In the genomic region with DNA sequence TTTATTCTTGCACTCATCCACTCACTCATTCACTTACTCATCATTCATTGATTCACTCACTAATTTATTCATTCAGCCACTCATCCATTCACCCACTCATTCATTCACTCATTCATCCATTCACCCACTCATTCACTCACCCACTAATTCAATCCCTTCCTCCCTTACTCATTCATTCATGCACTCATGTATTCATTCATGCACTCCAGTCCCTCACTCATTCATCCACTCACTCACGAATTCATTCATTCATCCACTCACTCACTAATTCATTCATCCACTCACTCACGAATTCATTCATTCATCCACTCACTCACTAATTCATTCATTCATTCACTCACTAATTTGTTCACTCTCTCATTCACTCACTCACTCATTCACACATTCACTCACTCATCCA, we compare ENCODE assay signal across 22 cellular contexts. TPM values are rescaled to one million over a fixed set of nuclear protein-coding genes. Genes with fewer than 3 reads are reported as not detected.
A peak's percentile ranks its signal among the peaks of the same experiment; 100 is the strongest.
DNase-seq lines count a peak whose midpoint lies in the region; ATAC-seq, FAIRE-seq and TF ChIP-seq lines count a peak whose summit lies in the region.
"Had no signal": no experiment of that assay in that cellular context is flagged by ENCODE, and none has a peak within 500 bp of the region (broad histone marks: within the 10 kb centered on the region; RNA-seq: fewer than 3 reads in every experiment).

No MANE protein-coding gene starts in this region.

- H3K4me3 Mint-ChIP-seq in activated T-helper 1 cell treated with anti-CD3 and anti-CD28 coated beads, Interleukin-12 subunit alpha, Interleukin-12 subunit beta, Interleukin-2, Interleukin-4 antibody, amounts not matched to agents 30 ng/mL and 10 ng/mL and 1 ng/mL, durations not matched to agents 14 hours and 24 hours and 36 hours = peak overlapping the region; percentile 2
- H3K4me3 Mint-ChIP-seq: CD4-positive, CD25-positive, alpha-beta regulatory T cell; CD8-positive, alpha-beta T cell; GM23338; H9; HFFc6 had no signal

- POLR2A ChIA-PET in K562 (lab: Yijun Ruan, JAX) (no interaction called here), PC-9 (lab: Charles Lee; ENCODE audit: unreplicated experiment) (no interaction called here)

- H3K4me3 ChIP-seq in BLaER1 treated with 17β-estradiol and CSF1 and Interleukin-3, amounts not matched to agents 10 nM and 100 nM = no peak overlapping the region
- H3K4me3 ChIP-seq in K562 (no peak overlapping the region), PC-9 (no peak overlapping the region)
- H3K4me3 ChIP-seq: GM23338 had no signal

- H3K27ac Mint-ChIP-seq in activated T-helper 1 cell treated with anti-CD3 and anti-CD28 coated beads, Interleukin-12 subunit alpha, Interleukin-12 subunit beta, Interleukin-2, Interleukin-4 antibody, amounts not matched to agents 30 ng/mL and 10 ng/mL and 1 ng/mL, durations not matched to agents 14 hours and 24 hours and 36 hours = peak overlapping the region; percentile 0
- H3K27ac Mint-ChIP-seq: CD4-positive, CD25-positive, alpha-beta regulatory T cell; CD8-positive, alpha-beta T cell; GM23338; HFFc6 had no signal

- peaks cover 26% of the 10 kb centered on the region for H3K9me3 Mint-ChIP-seq in activated T-helper 1 cell treated with anti-CD3 and anti-CD28 coated beads, Interleukin-12 subunit alpha, Interleukin-12 subunit beta, Interleukin-2, Interleukin-4 antibody, amounts not matched to agents 30 ng/mL and 10 ng/mL and 1 ng/mL, durations not matched to agents 14 hours and 24 hours and 36 hours
- H3K9me3 Mint-ChIP-seq: CD8-positive, alpha-beta T cell had no signal

- no peaks in the 10 kb centered on the region for H3F3A ChIP-seq in PC-9 (ENCODE audit: insufficient read depth, low read depth)

- H3K4me2 ChIP-seq in BLaER1 treated with 17β-estradiol and CSF1 and Interleukin-3, amounts not matched to agents 10 nM and 100 nM = peak overlapping the region in 9 of 11 experiments; percentile 12 to 79 (median 69); a peak in 12 of 22 replicates
- H3K4me2 ChIP-seq in K562 (ENCODE audit: insufficient read depth, low read length) = no peak overlapping the region
- H3K4me2 ChIP-seq in PC-9 = no peak overlapping the region
- H3K4me2 ChIP-seq: GM23338 had no signal

- no peak for ATAC-seq in K562
- ATAC-seq: CD8-positive, alpha-beta T cell; GM23338; HCT116 had no signal

- TF ChIP-seq CTCF in K562 (IDR thresholded peaks at IDR 0.05 in 2 of 3, conservative IDR thresholded peaks at IDR 0.05 in 1 of 3; ENCODE audit: insufficient read depth in 2 of 3, low read depth in 1 of 3, low read length in 3 of 3) = no peak
- TF ChIP-seq CTCF in PC-9 (conservative IDR thresholded peaks at IDR 0.05) = no peak

- no peaks in the 10 kb centered on the region for H3K27me3 ChIP-seq in BLaER1 treated with 17β-estradiol and CSF1 and Interleukin-3, amounts not matched to agents 10 nM and 100 nM
- H3K27me3 ChIP-seq in K562 (ENCODE audit: control insufficient read depth in 2 of 2, insufficient read depth in 2 of 2, low read length in 2 of 2) (no peaks in the 10 kb centered on the region), PC-9 (ENCODE audit: insufficient read depth, low read depth) (peaks cover 5% of the 10 kb centered on the region; the same call in 1 of the 2 replicates)

- in situ Hi-C loops in K562 (cut with MboI) = no loop called here

- H3K27me3 Mint-ChIP-seq in activated T-helper 1 cell treated with anti-CD3 and anti-CD28 coated beads, Interleukin-12 subunit alpha, Interleukin-12 subunit beta, Interleukin-2, Interleukin-4 antibody, amounts not matched to agents 30 ng/mL and 10 ng/mL and 1 ng/mL, durations not matched to agents 14 hours and 24 hours and 36 hours (ENCODE audit: insufficient read depth) = peaks cover 7% of the 10 kb centered on the region

- H3K9me1 ChIP-seq in K562 (ENCODE audit: control insufficient read depth, insufficient read depth, low read length) = no peaks in the 10 kb centered on the region

- no peak for TF ChIP-seq RAD21 in K562 (CRISPR knock-in tag; conservative IDR thresholded peaks at IDR 0.05 in 1 of 2, IDR thresholded peaks at IDR 0.05 in 1 of 2)

- H3K79me2 ChIP-seq in K562 (ENCODE audit: control insufficient read depth, insufficient read depth, low read length) (no peaks in the 10 kb centered on the region), PC-9 (ENCODE audit: low read depth) (no peaks in the 10 kb centered on the region)

- TF ChIP-seq POLR2A in GM12891 (IDR thresholded peaks at IDR 0.05; ENCODE audit: low read depth, low read length) = no peak
- TF ChIP-seq POLR2A in K562 (conservative IDR thresholded peaks at IDR 0.05) = no peak

- intact Hi-C loops in activated T-helper 1 cell treated with anti-CD3 and anti-CD28 coated beads, Interleukin-12 subunit alpha, Interleukin-12 subunit beta, Interleukin-2, Interleukin-4 antibody, amounts not matched to agents 30 ng/mL and 10 ng/mL and 1 ng/mL, durations not matched to agents 14 hours and 24 hours and 36 hours (cut with micrococcal nuclease) = no loop called here
- intact Hi-C loops in K562 (cut with micrococcal nuclease) (no loop called here), PC-9 (cut with micrococcal nuclease; ENCODE audit: unreplicated experiment) (no loop called here)

- FAIRE-seq in GM12891 (lab: Jason Lieb, UNC) (peak; percentile 60), K562 (lab: Jason Lieb, UNC) (no peak)
- FAIRE-seq: G401.6, GM18507 had no signal

- H3K36me3 Mint-ChIP-seq in activated T-helper 1 cell treated with anti-CD3 and anti-CD28 coated beads, Interleukin-12 subunit alpha, Interleukin-12 subunit beta, Interleukin-2, Interleukin-4 antibody, amounts not matched to agents 30 ng/mL and 10 ng/mL and 1 ng/mL, durations not matched to agents 14 hours and 24 hours and 36 hours (ENCODE audit: low read depth) = peaks cover 2% of the 10 kb centered on the region
- H3K36me3 Mint-ChIP-seq: CD4-positive, CD25-positive, alpha-beta regulatory T cell; CD8-positive, alpha-beta T cell had no signal

- peaks cover 12 to 56% (median 31%) of the 10 kb centered on the region in 10 experiments for H3K4me1 ChIP-seq in BLaER1 treated with 17β-estradiol and CSF1 and Interleukin-3, amounts not matched to agents 10 nM and 100 nM
- H3K4me1 ChIP-seq in K562 (replicated peaks in 1 of 2; ENCODE audit: control insufficient read depth in 2 of 2, insufficient read depth in 2 of 2, low read length in 2 of 2) = peaks cover 0 to 7% of the 10 kb centered on the region in 2 experiments; a peak in 3 of 5 replicates
- H3K4me1 ChIP-seq in PC-9 (replicated peaks; ENCODE audit: insufficient read depth) = no peaks in the 10 kb centered on the region
- H3K4me1 ChIP-seq: Caco-2 had no signal

- DNase-seq in GM12891 (ENCODE audit: insufficient read length, low spot score) (no peak), K562 (ENCODE audit: extremely low read depth in 1 of 4, low spot score in 3 of 4) (no peak), NCI-H345 (lab: John Stamatoyannopoulos, UW) (no peak), PC-9 (no peak)
- DNase-seq in activated T-helper 1 cell treated with anti-CD3 and anti-CD28 coated beads, Interleukin-12 subunit alpha, Interleukin-12 subunit beta, Interleukin-2, Interleukin-4 antibody, amounts not matched to agents 30 ng/mL and 10 ng/mL and 1 ng/mL, durations not matched to agents 14 hours and 24 hours and 36 hours (ENCODE audit: low spot score) = no peak
- DNase-seq: Caco-2; CD4-positive, CD25-positive, alpha-beta regulatory T cell; CD8-positive, alpha-beta T cell; DMS153; DND-41; H9; HFFc6 had no signal

- H3K36me3 ChIP-seq in BLaER1 treated with 17β-estradiol and CSF1 and Interleukin-3, amounts not matched to agents 10 nM and 100 nM = no peaks in the 10 kb centered on the region
- H3K36me3 ChIP-seq in K562 (ENCODE audit: control insufficient read depth, insufficient read depth, low read length) (no peaks in the 10 kb centered on the region), PC-9 (ENCODE audit: low read depth) (no peaks in the 10 kb centered on the region)

- no peaks in the 10 kb centered on the region for H4K20me1 ChIP-seq in BLaER1 treated with 17β-estradiol and CSF1 and Interleukin-3, amounts not matched to agents 10 nM and 100 nM
- H4K20me1 ChIP-seq in K562 (replicated peaks; ENCODE audit: control insufficient read depth, insufficient read depth, low read length) (no peaks in the 10 kb centered on the region), PC-9 (ENCODE audit: insufficient read depth) (no peaks in the 10 kb centered on the region)

- CTCF ChIA-PET in K562 (lab: Yijun Ruan, JAX; ENCODE audit: low intra/inter-chr PET ratio) = no interaction called here
- CTCF ChIA-PET in PC-9 (lab: Charles Lee) = no interaction called here

- H3K9me2 ChIP-seq in PC-9 (ENCODE audit: insufficient read depth) = no peaks in the 10 kb centered on the region

- WGBS in K562 (ENCODE audit: insufficient coverage, low coverage, missing lambda C conversion rate) = 0% methylated on average over 2 of the region's 2 CpGs

- peak overlapping the region in 1 of 11 experiments; percentile 66; a peak in 1 of 22 replicates for H3K27ac ChIP-seq in BLaER1 treated with 17β-estradiol and CSF1 and Interleukin-3, amounts not matched to agents 10 nM and 100 nM
- H3K27ac ChIP-seq in K562 (ENCODE audit: extremely low read depth, low read depth, low read length) = no peak overlapping the region
- no peak overlapping the region for H3K27ac ChIP-seq in PC-9
- H3K27ac ChIP-seq: C4-2B had no signal

- H3K4me1 Mint-ChIP-seq in activated T-helper 1 cell treated with anti-CD3 and anti-CD28 coated beads, Interleukin-12 subunit alpha, Interleukin-12 subunit beta, Interleukin-2, Interleukin-4 antibody, amounts not matched to agents 30 ng/mL and 10 ng/mL and 1 ng/mL, durations not matched to agents 14 hours and 24 hours and 36 hours (ENCODE audit: low read depth) = peaks cover 32% of the 10 kb centered on the region
- H3K4me1 Mint-ChIP-seq: GM23338, H9 had no signal

- BruUV-seq in K562 (replicated peaks; lab: Mats Ljungman, UMichigan) (no TSS peak), PC-9 (replicated peaks; lab: Mats Ljungman, UMichigan) (no TSS peak)

- H3K9me3 ChIP-seq in BLaER1 treated with 17β-estradiol and CSF1 and Interleukin-3, amounts not matched to agents 10 nM and 100 nM (replicated peaks in 1 of 11) = peaks cover 0 to 8% (median 0%) of the 10 kb centered on the region in 11 experiments; a peak in 3 of 22 replicates
- no peaks in the 10 kb centered on the region for H3K9me3 ChIP-seq in K562 (replicated peaks; ENCODE audit: control insufficient read depth, insufficient read depth, low read depth, low read length)
- H3K9me3 ChIP-seq in PC-9 (ENCODE audit: insufficient read depth, low read depth) = 0 out of 2 replicates have a peak, but pooled peaks cover 4% of the 10 kb centered on the region
- H3K9me3 ChIP-seq: Caco-2 had no signal

- H3K9ac ChIP-seq in BLaER1 treated with 17β-estradiol and CSF1 and Interleukin-3, amounts not matched to agents 10 nM and 100 nM = no peak overlapping the region
- H3K9ac ChIP-seq in K562 (ENCODE audit: insufficient read depth in 1 of 2, low read depth in 2 of 2, low read length in 2 of 2) = no peak overlapping the region

- no peak overlapping the region for H2AFZ ChIP-seq in K562 (ENCODE audit: low read depth, low read length)
- no peak overlapping the region for H2AFZ ChIP-seq in PC-9
- H2AFZ ChIP-seq: GM23338 had no signal

- TF ChIP-seq EP300 in K562 (IDR thresholded peaks at IDR 0.05; ENCODE audit: low read length) = no peak

RNA-seq across cellular contexts. Expression of a gene that starts 16.1 kb away (rescaled TPM):
- not detected for polyA plus RNA-seq in GM12891 (2012; ENCODE audit: low read depth, missing spikeins)
- not detected in 2 replicates for total RNA-seq in activated T-helper 1 cell treated with anti-CD3 and anti-CD28 coated beads, Interleukin-12 subunit alpha, Interleukin-12 subunit beta, Interleukin-2, Interleukin-4 antibody, amounts not matched to agents 30 ng/mL and 10 ng/mL and 1 ng/mL, durations not matched to agents 14 hours and 24 hours and 36 hours
- not detected in 2 replicates for total RNA-seq in K562 (2011; cell fraction: chromatin; rRNA removed; ENCODE audit: low replicate concordance)
- total RNA-seq in K562 (2011; cell fraction: nucleolus; rRNA removed) = not detected in 2 replicates
- not detected in 2 replicates for total RNA-seq in K562 (2011; cell fraction: nucleoplasm; rRNA removed)
- total RNA-seq in K562 (2014; rRNA removed) (not detected in 2 replicates), K562 (2014; rRNA removed; fragmentation: Illumina TruSeq; extraction: Trizol) (not detected in 2 replicates), K562 (2015; rRNA removed; fragmentation: Illumina TruSeq; extraction: Trizol) (not detected in 2 replicates), K562 (2021) (not detected in 2 replicates), PC-9 (2021) (not detected in 2 replicates)
- polyA plus RNA-seq in K562 (2011; rRNA removed) (not detected in 2 replicates), K562 (2014; fragmentation: Illumina TruSeq; extraction: Trizol) (not detected in 2 replicates), K562 (2014; fragmentation: Nextera tagmentation; extraction: Ambion mirVana) (not detected), K562 (2014; rRNA removed) (not detected in 2 replicates)
- not detected in 2 replicates for polyA plus RNA-seq in K562 (2011; cell fraction: cytosol; rRNA removed)
- polyA plus RNA-seq in K562 (2011; cell fraction: nucleus; rRNA removed) = not detected in 2 replicates
- polyA plus RNA-seq in K562 (2012) = 0.33 and 0.72 TPM in 2 replicates
- not detected in 2 replicates for polyA minus RNA-seq in K562 (2011; rRNA and poly(A)+ RNA removed)
- not detected in 2 replicates for polyA minus RNA-seq in K562 (2011; cell fraction: cytosol; rRNA and poly(A)+ RNA removed)
- polyA minus RNA-seq in K562 (2011; cell fraction: nucleus; rRNA and poly(A)+ RNA removed) = not detected in 2 replicates
- total RNA-seq: A172; A673; Caco-2; CD4-positive, CD25-positive, alpha-beta regulatory T cell; CD8-positive, alpha-beta T cell; GM23338; H4; H9; HFFc6 had no signal
- polyA plus RNA-seq: BJ; CD4-positive, CD25-positive, alpha-beta regulatory T cell; GM23338 had no signal

RNA-seq across cellular contexts. Expression of a gene that starts 39.0 kb away (rescaled TPM):
- polyA plus RNA-seq in GM12891 (2012; ENCODE audit: low read depth, missing spikeins) = not detected
- not detected in 2 replicates for total RNA-seq in activated T-helper 1 cell treated with anti-CD3 and anti-CD28 coated beads, Interleukin-12 subunit alpha, Interleukin-12 subunit beta, Interleukin-2, Interleukin-4 antibody, amounts not matched to agents 30 ng/mL and 10 ng/mL and 1 ng/mL, durations not matched to agents 14 hours and 24 hours and 36 hours
- 0.23 and 0.49 TPM in 2 replicates for total RNA-seq in K562 (2011; cell fraction: chromatin; rRNA removed; ENCODE audit: low replicate concordance)
- not detected in 2 replicates for total RNA-seq in K562 (2011; cell fraction: nucleolus; rRNA removed)
- 0.76 TPM in 1 of 2 replicates, not detected in the other for total RNA-seq in K562 (2011; cell fraction: nucleoplasm; rRNA removed)
- total RNA-seq in K562 (2014; rRNA removed) (not detected in 2 replicates), K562 (2014; rRNA removed; fragmentation: Illumina TruSeq; extraction: Trizol) (not detected in 2 replicates), K562 (2015; rRNA removed; fragmentation: Illumina TruSeq; extraction: Trizol) (not detected in 2 replicates), K562 (2021) (not detected in 2 replicates), PC-9 (2021) (not detected in 2 replicates)
- polyA plus RNA-seq in K562 (2011; rRNA removed) (not detected in 2 replicates), K562 (2014; fragmentation: Illumina TruSeq; extraction: Trizol) (not detected in 2 replicates), K562 (2014; fragmentation: Nextera tagmentation; extraction: Ambion mirVana) (not detected), K562 (2014; rRNA removed) (0.13 and 0.30 TPM in 2 replicates)
- not detected in 2 replicates for polyA plus RNA-seq in K562 (2011; cell fraction: cytosol; rRNA removed)
- 0.14 TPM in 1 of 2 replicates, not detected in the other for polyA plus RNA-seq in K562 (2011; cell fraction: nucleus; rRNA removed)
- polyA plus RNA-seq in K562 (2012) = 0.07 TPM in 1 of 2 replicates, not detected in the other
- polyA minus RNA-seq in K562 (2011; rRNA and poly(A)+ RNA removed) = not detected in 2 replicates
- polyA minus RNA-seq in K562 (2011; cell fraction: cytosol; rRNA and poly(A)+ RNA removed) = not detected in 2 replicates
- polyA minus RNA-seq in K562 (2011; cell fraction: nucleus; rRNA and poly(A)+ RNA removed) = 0.13 TPM in 1 of 2 replicates, not detected in the other
- total RNA-seq: A172; A673; Caco-2; CD4-positive, CD25-positive, alpha-beta regulatory T cell; CD8-positive, alpha-beta T cell; GM23338; H4; H9; HFFc6 had no signal
- polyA plus RNA-seq: BJ; CD4-positive, CD25-positive, alpha-beta regulatory T cell; GM23338 had no signal

RNA-seq across cellular contexts. Expression of a gene that starts 52.0 kb away (rescaled TPM):
- polyA plus RNA-seq in GM12891 (2012; ENCODE audit: low read depth, missing spikeins) = not detected
- total RNA-seq in activated T-helper 1 cell treated with anti-CD3 and anti-CD28 coated beads, Interleukin-12 subunit alpha, Interleukin-12 subunit beta, Interleukin-2, Interleukin-4 antibody, amounts not matched to agents 30 ng/mL and 10 ng/mL and 1 ng/mL, durations not matched to agents 14 hours and 24 hours and 36 hours = not detected in 2 replicates
- not detected in 2 replicates for total RNA-seq in K562 (2011; cell fraction: chromatin; rRNA removed; ENCODE audit: low replicate concordance)
- not detected in 2 replicates for total RNA-seq in K562 (2011; cell fraction: nucleolus; rRNA removed)
- not detected in 2 replicates for total RNA-seq in K562 (2011; cell fraction: nucleoplasm; rRNA removed)
- total RNA-seq in K562 (2014; rRNA removed) = not detected in 2 replicates
- not detected in 2 replicates for total RNA-seq in K562 (2014; rRNA removed; fragmentation: Illumina TruSeq; extraction: Trizol)
- total RNA-seq in K562 (2015; rRNA removed; fragmentation: Illumina TruSeq; extraction: Trizol) = not detected in 2 replicates
- total RNA-seq in K562 (2021) = not detected in 2 replicates
- polyA plus RNA-seq in K562 (2011; rRNA removed) = not detected in 2 replicates
- not detected in 2 replicates for polyA plus RNA-seq in K562 (2011; cell fraction: cytosol; rRNA removed)
- not detected in 2 replicates for polyA plus RNA-seq in K562 (2011; cell fraction: nucleus; rRNA removed)
- polyA plus RNA-seq in K562 (2012) = not detected in 2 replicates
- not detected in 2 replicates for polyA plus RNA-seq in K562 (2014; fragmentation: Illumina TruSeq; extraction: Trizol)
- not detected for polyA plus RNA-seq in K562 (2014; fragmentation: Nextera tagmentation; extraction: Ambion mirVana)
- polyA plus RNA-seq in K562 (2014; rRNA removed) = not detected in 2 replicates
- not detected in 2 replicates for polyA minus RNA-seq in K562 (2011; rRNA and poly(A)+ RNA removed)
- not detected in 2 replicates for polyA minus RNA-seq in K562 (2011; cell fraction: cytosol; rRNA and poly(A)+ RNA removed)
- not detected in 2 replicates for polyA minus RNA-seq in K562 (2011; cell fraction: nucleus; rRNA and poly(A)+ RNA removed)
- total RNA-seq in PC-9 (2021) = not detected in 2 replicates
- total RNA-seq: A172; A673; Caco-2; CD4-positive, CD25-positive, alpha-beta regulatory T cell; CD8-positive, alpha-beta T cell; GM23338; H4; H9; HFFc6 had no signal
- polyA plus RNA-seq: BJ; CD4-positive, CD25-positive, alpha-beta regulatory T cell; GM23338 had no signal

Comparison
In these comparisons a context has a peak if more than half of its experiments do, and no peak if none do; other contexts are left out.
1. H3K4me2 ChIP-seq: peak in BLaER1 treated with 17β-estradiol and CSF1 and Interleukin-3, amounts not matched to agents 10 nM and 100 nM (9 of 11); none in K562 (single experiment) and PC-9 (single experiment).